In genomic region chr7:20310963-20311742, GRCh38 we compare ENCODE assay signal across 8 cellular contexts. TPM values are rescaled to one million over a fixed set of nuclear protein-coding genes. Genes with fewer than 3 reads are reported as not detected.
DNase-seq lines count a peak whose midpoint lies in the region; ATAC-seq and TF ChIP-seq lines count a peak whose summit lies in the region.

No MANE protein-coding gene starts in this region.

- TF ChIP-seq CTCF in activated CD8-positive, alpha-beta T cell treated with anti-CD3 and anti-CD28 coated beads for 36 hours (IDR thresholded peaks at IDR 0.05) = no peak
- peak; percentile 42 for TF ChIP-seq CTCF in lower lobe of right lung (IDR thresholded peaks at IDR 0.05)

- DNase-seq in activated CD8-positive, alpha-beta T cell treated with anti-CD3 and anti-CD28 coated beads for 36 hours = peak; percentile 2
- no peak for DNase-seq in activated CD8-positive, alpha-beta T cell treated with anti-CD3 and anti-CD28 coated beads, Interleukin-2, amount 10 ng/mL, durations not matched to agents 7 days and 5 days
- DNase-seq in NAMALWA (ENCODE audit: low spot score) = peak; percentile 76
- peak; percentile 54 for DNase-seq in amniotic epithelial cell (ENCODE audit: low read depth)
- no peak for DNase-seq in lower lobe of right lung

- H3K27me3 ChIP-seq in lower lobe of right lung (ENCODE audit: low read depth) = no peaks in the 10 kb centered on the region

- no peak overlapping the region for H3K27ac ChIP-seq in lower lobe of right lung

- no peaks in the 10 kb centered on the region for H3K4me1 ChIP-seq in lower lobe of right lung

- no peak overlapping the region for H3K4me3 Mint-ChIP-seq in activated CD8-positive, alpha-beta T cell treated with anti-CD3 and anti-CD28 coated beads for 36 hours
- H3K4me3 Mint-ChIP-seq in activated CD8-positive, alpha-beta T cell treated with anti-CD3 and anti-CD28 coated beads, Interleukin-2, amount 10 ng/mL, durations not matched to agents 7 days and 5 days = no peak overlapping the region

- no peak overlapping the region for H3K27ac Mint-ChIP-seq in activated CD8-positive, alpha-beta T cell treated with anti-CD3 and anti-CD28 coated beads for 36 hours
- H3K27ac Mint-ChIP-seq in activated CD8-positive, alpha-beta T cell treated with anti-CD3 and anti-CD28 coated beads, Interleukin-2, amount 10 ng/mL, durations not matched to agents 7 days and 5 days = no peak overlapping the region

- POLR2A ChIA-PET in activated CD8-positive, alpha-beta T cell treated with anti-CD3 and anti-CD28 coated beads for 36 hours (lab: Charles Lee) = no interaction called here
- POLR2A ChIA-PET in activated CD8-positive, alpha-beta T cell treated with anti-CD3 and anti-CD28 coated beads, Interleukin-2, amount 10 ng/mL, durations not matched to agents 7 days and 5 days (lab: Charles Lee) = no interaction called here

- CTCF ChIA-PET in activated CD8-positive, alpha-beta T cell treated with anti-CD3 and anti-CD28 coated beads for 36 hours (lab: Charles Lee) = interaction anchor here (0.6 to 2.1 kb wide), 7 partner anchors 19 to 602 kb away, joined by 3 to 4 read pairs (median 4); partner anchors contain the start of genes ITGB8 and POLR1F
- CTCF ChIA-PET in activated CD8-positive, alpha-beta T cell treated with anti-CD3 and anti-CD28 coated beads, Interleukin-2, amount 10 ng/mL, durations not matched to agents 7 days and 5 days (lab: Charles Lee) = interaction anchor here (1.1 to 2.8 kb wide), 5 partner anchors 10 to 598 kb away, joined by 3 to 8 read pairs (median 5); no protein-coding TSS in a partner anchor

- H3K9me3 Mint-ChIP-seq in activated CD8-positive, alpha-beta T cell treated with anti-CD3 and anti-CD28 coated beads for 36 hours = no peaks in the 10 kb centered on the region
- no peaks in the 10 kb centered on the region for H3K9me3 Mint-ChIP-seq in activated CD8-positive, alpha-beta T cell treated with anti-CD3 and anti-CD28 coated beads, Interleukin-2, amount 10 ng/mL, durations not matched to agents 7 days and 5 days (ENCODE audit: insufficient read depth)

- H3K9me3 ChIP-seq in lower lobe of right lung = no peaks in the 10 kb centered on the region

- no peak overlapping the region for H3K4me3 ChIP-seq in lower lobe of right lung

- no peaks in the 10 kb centered on the region for H3K36me3 Mint-ChIP-seq in activated CD8-positive, alpha-beta T cell treated with anti-CD3 and anti-CD28 coated beads for 36 hours (ENCODE audit: low read depth)
- no peaks in the 10 kb centered on the region for H3K36me3 Mint-ChIP-seq in activated CD8-positive, alpha-beta T cell treated with anti-CD3 and anti-CD28 coated beads, Interleukin-2, amount 10 ng/mL, durations not matched to agents 7 days and 5 days (ENCODE audit: low read depth)

- no peak for ATAC-seq in activated CD8-positive, alpha-beta T cell treated with anti-CD3 and anti-CD28 coated beads for 36 hours
- ATAC-seq in activated CD8-positive, alpha-beta T cell treated with anti-CD3 and anti-CD28 coated beads, Interleukin-2, amount 10 ng/mL, durations not matched to agents 7 days and 5 days = no peak
- peak; percentile 46 to 68 for ATAC-seq in lower lobe of right lung
- no peak for ATAC-seq in GM21526 (IDR thresholded peaks at IDR 0.05; ENCODE audit: low FRiP score, unreplicated experiment)
- ATAC-seq in HG03520 (IDR thresholded peaks at IDR 0.05; ENCODE audit: unreplicated experiment) = no peak
- no peak for ATAC-seq in GM21619 (IDR thresholded peaks at IDR 0.05; ENCODE audit: unreplicated experiment)

- no peaks in the 10 kb centered on the region for H3K27me3 Mint-ChIP-seq in activated CD8-positive, alpha-beta T cell treated with anti-CD3 and anti-CD28 coated beads for 36 hours
- H3K27me3 Mint-ChIP-seq in activated CD8-positive, alpha-beta T cell treated with anti-CD3 and anti-CD28 coated beads, Interleukin-2, amount 10 ng/mL, durations not matched to agents 7 days and 5 days (ENCODE audit: low read depth) = no peaks in the 10 kb centered on the region

- intact Hi-C loops in activated CD8-positive, alpha-beta T cell treated with anti-CD3 and anti-CD28 coated beads for 36 hours (cut with micrococcal nuclease) = no loop called here
- intact Hi-C loops in lower lobe of right lung (cut with DNase I) = no loop called here

- H3K4me1 Mint-ChIP-seq in activated CD8-positive, alpha-beta T cell treated with anti-CD3 and anti-CD28 coated beads for 36 hours (ENCODE audit: low read depth) = no peaks in the 10 kb centered on the region
- no peaks in the 10 kb centered on the region for H3K4me1 Mint-ChIP-seq in activated CD8-positive, alpha-beta T cell treated with anti-CD3 and anti-CD28 coated beads, Interleukin-2, amount 10 ng/mL, durations not matched to agents 7 days and 5 days (ENCODE audit: low read depth)

- no peaks in the 10 kb centered on the region for H3K36me3 ChIP-seq in lower lobe of right lung

RNA-seq across cellular contexts. Expression of gene ITGB8, which starts 19.5 kb away (rescaled TPM):
- total RNA-seq in activated CD8-positive, alpha-beta T cell treated with anti-CD3 and anti-CD28 coated beads for 36 hours = not detected
- not detected for total RNA-seq in activated CD8-positive, alpha-beta T cell treated with anti-CD3 and anti-CD28 coated beads, Interleukin-2, amount 10 ng/mL, durations not matched to agents 7 days and 5 days
- 8.0 TPM for total RNA-seq in lower lobe of right lung

Comparison
In these comparisons a context has a peak if more than half of its experiments do, and no peak if none do; other contexts are left out.
1. DNase-seq: peak in activated CD8-positive, alpha-beta T cell treated with anti-CD3 and anti-CD28 coated beads for 36 hours (single experiment), NAMALWA (single experiment) and amniotic epithelial cell (single experiment); none in activated CD8-positive, alpha-beta T cell treated with anti-CD3 and anti-CD28 coated beads, Interleukin-2, amount 10 ng/mL, durations not matched to agents 7 days and 5 days (single experiment) and lower lobe of right lung (single experiment).
2. ATAC-seq: peak in lower lobe of right lung (2 of 2); none in activated CD8-positive, alpha-beta T cell treated with anti-CD3 and anti-CD28 coated beads for 36 hours (single experiment), activated CD8-positive, alpha-beta T cell treated with anti-CD3 and anti-CD28 coated beads, Interleukin-2, amount 10 ng/mL, durations not matched to agents 7 days and 5 days (single experiment), GM21526 (single experiment), HG03520 (single experiment) and GM21619 (single experiment).